In the genomic region with DNA sequence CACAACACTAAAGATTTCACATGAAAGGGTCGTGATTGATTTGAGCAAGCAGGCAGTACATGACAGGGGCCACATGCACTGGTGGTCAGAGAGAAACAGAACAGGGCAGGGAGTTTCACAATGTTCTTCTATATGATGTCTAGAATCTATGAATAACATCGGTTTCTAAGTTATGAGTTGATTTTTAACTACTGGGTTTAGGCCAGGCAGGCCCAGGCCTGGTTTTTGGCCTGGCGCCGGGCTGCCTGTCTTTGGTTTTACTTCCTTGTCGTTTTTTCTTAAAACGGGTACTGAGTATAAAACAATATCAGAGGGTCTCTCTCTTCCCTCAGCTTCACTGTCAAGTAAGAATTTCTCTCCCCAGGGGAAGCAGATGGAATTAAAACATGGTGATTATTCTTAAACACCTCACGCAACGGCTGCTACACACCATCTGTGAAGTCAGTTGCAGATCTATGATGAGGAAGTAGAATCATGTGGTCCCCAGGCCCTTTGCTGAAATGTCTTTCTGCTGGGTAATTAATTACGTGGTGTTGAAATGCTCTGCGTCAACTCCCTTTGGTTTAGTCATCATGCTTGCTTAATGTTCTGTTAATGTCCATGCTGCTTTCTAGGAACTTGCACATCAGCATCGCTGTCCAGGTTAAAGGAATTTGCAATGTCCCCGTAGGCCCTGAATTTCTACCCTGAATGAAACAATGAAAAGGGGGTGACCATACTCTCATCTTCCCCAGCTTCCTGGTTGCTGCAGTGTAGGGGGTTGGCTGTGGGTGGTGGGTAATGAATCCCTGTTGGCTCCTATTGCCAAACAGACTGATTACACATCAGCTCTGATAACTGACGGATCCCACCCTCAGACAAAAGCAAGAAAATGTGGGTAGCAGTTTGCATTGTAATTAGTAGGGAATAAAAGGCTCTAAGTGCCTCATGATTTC, we compare ENCODE assay signal across 1 cellular context.
TF ChIP-seq lines count a peak whose summit lies in the region.

No MANE protein-coding gene starts in this region.

TF ChIP-seq in K562, 482 proteins besides CTCF, POLR2A, EP300 and RAD21 (continued from another document and continues in another):
- TF ChIP-seq, protein P1, sequence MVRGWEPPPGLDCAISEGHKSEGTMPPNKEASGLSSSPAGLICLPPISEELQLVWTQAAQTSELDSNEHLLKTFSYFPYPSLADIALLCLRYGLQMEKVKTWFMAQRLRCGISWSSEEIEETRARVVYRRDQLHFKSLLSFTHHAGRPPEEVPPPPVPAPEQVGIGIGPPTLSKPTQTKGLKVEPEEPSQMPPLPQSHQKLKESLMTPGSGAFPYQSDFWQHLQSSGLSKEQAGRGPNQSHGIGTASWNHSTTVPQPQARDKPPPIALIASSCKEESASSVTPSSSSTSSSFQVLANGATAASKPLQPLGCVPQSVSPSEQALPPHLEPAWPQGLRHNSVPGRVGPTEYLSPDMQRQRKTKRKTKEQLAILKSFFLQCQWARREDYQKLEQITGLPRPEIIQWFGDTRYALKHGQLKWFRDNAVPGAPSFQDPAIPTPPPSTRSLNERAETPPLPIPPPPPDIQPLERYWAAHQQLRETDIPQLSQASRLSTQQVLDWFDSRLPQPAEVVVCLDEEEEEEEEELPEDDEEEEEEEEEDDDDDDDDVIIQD (CRISPR knock-in tag; IDR thresholded peaks at IDR 0.05), result no peak
- TF ChIP-seq TCF7 (IDR thresholded peaks at IDR 0.05; ENCODE audit: borderline replicate concordance) (no peak), BHLHE40 (IDR thresholded peaks at IDR 0.05; ENCODE audit: low read length) (0 out of 2 replicates have a peak, but pooled peaks have one; percentile 33), E2F8 (IDR thresholded peaks at IDR 0.05; ENCODE audit: low read depth, partially characterized antibody) (no peak), DMBX1 (CRISPR knock-in tag; IDR thresholded peaks at IDR 0.05; ENCODE audit: borderline replicate concordance) (peak; percentile 66; the same call in 1 of the 2 replicates), THAP7 (CRISPR knock-in tag; IDR thresholded peaks at IDR 0.05) (no peak), TBP (optimal IDR thresholded peaks at IDR 0.05; ENCODE audit: low read depth, low read length) (no peak), HMGXB4 (CRISPR knock-in tag; IDR thresholded peaks at IDR 0.05) (no peak), ILK (tag; IDR thresholded peaks at IDR 0.05; ENCODE audit: borderline replicate concordance, low read depth) (no peak), CBFB (CRISPR knock-in tag; IDR thresholded peaks at IDR 0.05) (no peak), RREB1 (CRISPR knock-in tag; IDR thresholded peaks at IDR 0.05) (peak; percentile 88; the same call in 1 of the 2 replicates), HINFP (tag; conservative IDR thresholded peaks at IDR 0.05; ENCODE audit: low read depth) (0 out of 2 replicates have a peak, but pooled peaks have one; percentile 48), PTTG1 (tag; IDR thresholded peaks at IDR 0.05; ENCODE audit: low read depth) (peak; percentile 53), ZNF584 (CRISPR knock-in tag; IDR thresholded peaks at IDR 0.05; ENCODE audit: low read depth) (peak; percentile 85), ZNF696 (CRISPR knock-in tag; conservative IDR thresholded peaks at IDR 0.05) (no peak), BCOR (IDR thresholded peaks at IDR 0.05) (no peak; the same call in 1 of the 2 replicates), ZBTB11 (CRISPR knock-in tag; IDR thresholded peaks at IDR 0.05) (peak in 1 of 3 experiments; percentile 69; a peak in 1 of 6 replicates)
- TF ChIP-seq, protein P2, sequence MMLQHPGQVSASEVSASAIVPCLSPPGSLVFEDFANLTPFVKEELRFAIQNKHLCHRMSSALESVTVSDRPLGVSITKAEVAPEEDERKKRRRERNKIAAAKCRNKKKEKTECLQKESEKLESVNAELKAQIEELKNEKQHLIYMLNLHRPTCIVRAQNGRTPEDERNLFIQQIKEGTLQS (IDR thresholded peaks at IDR 0.05), result peak; percentile 94
- TF ChIP-seq, protein P2 (CRISPR knock-in tag; conservative IDR thresholded peaks at IDR 0.05), result peak; percentile 83; the same call in 1 of the 2 replicates
- TF ChIP-seq, protein P3, sequence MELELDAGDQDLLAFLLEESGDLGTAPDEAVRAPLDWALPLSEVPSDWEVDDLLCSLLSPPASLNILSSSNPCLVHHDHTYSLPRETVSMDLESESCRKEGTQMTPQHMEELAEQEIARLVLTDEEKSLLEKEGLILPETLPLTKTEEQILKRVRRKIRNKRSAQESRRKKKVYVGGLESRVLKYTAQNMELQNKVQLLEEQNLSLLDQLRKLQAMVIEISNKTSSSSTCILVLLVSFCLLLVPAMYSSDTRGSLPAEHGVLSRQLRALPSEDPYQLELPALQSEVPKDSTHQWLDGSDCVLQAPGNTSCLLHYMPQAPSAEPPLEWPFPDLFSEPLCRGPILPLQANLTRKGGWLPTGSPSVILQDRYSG (tag; conservative IDR thresholded peaks at IDR 0.05; ENCODE audit: low read depth), result no peak
- TF ChIP-seq, protein P4, sequence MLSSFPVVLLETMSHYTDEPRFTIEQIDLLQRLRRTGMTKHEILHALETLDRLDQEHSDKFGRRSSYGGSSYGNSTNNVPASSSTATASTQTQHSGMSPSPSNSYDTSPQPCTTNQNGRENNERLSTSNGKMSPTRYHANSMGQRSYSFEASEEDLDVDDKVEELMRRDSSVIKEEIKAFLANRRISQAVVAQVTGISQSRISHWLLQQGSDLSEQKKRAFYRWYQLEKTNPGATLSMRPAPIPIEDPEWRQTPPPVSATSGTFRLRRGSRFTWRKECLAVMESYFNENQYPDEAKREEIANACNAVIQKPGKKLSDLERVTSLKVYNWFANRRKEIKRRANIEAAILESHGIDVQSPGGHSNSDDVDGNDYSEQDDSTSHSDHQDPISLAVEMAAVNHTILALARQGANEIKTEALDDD (IDR thresholded peaks at IDR 0.05), result peak; percentile 89
